Comparison of ENCODE assay signal across 10 cellular contexts in genomic region chr11:72723508-72723907, GRCh38. TPM values are rescaled to one million over a fixed set of nuclear protein-coding genes. Genes with fewer than 3 reads are reported as not detected.
DNase-seq lines count a peak whose midpoint lies in the region; ATAC-seq and TF ChIP-seq lines count a peak whose summit lies in the region.
"Had no signal": no experiment of that assay in that cellular context is flagged by ENCODE, and none has a peak within 500 bp of the region (broad histone marks: within the 10 kb centered on the region; RNA-seq: fewer than 3 reads in every experiment).

No MANE protein-coding gene starts in this region.

- TF ChIP-seq EP300 in upper lobe of left lung (IDR thresholded peaks at IDR 0.05), result peak in 1 of 4 donors; percentile 6

- no peaks in the 10 kb centered on the region for H3K27me3 Mint-ChIP-seq in activated T-helper 2 cell treated with anti-CD3 and anti-CD28 coated beads, Interferon-gamma antibody, Interleukin-2, Interleukin-4, amounts not matched to agents 10 μg/mL and 5 μg/mL and 100 μg/mL, durations not matched to agents 14 hours and 24 hours and 36 hours (ENCODE audit: low read depth)

- ATAC-seq in heart right ventricle (no peak), right lobe of liver (peak in 3 of 4 donors; percentile 0 to 6 (median 1)), upper lobe of left lung (ENCODE audit: low FRiP score in 2 of 2) (no peak), GM18870 (IDR thresholded peaks at IDR 0.05; ENCODE audit: unreplicated experiment) (no peak)

- no peaks in the 10 kb centered on the region for H3K36me3 ChIP-seq in right atrium auricular region
- peaks cover 0 to 37% (median 0%) of the 10 kb centered on the region in 9 donors for H3K36me3 ChIP-seq in heart right ventricle
- no peaks in the 10 kb centered on the region for H3K36me3 ChIP-seq in right lobe of liver
- peaks cover 4 to 17% (median 12%) of the 10 kb centered on the region in 4 donors for H3K36me3 ChIP-seq in upper lobe of left lung

- peaks cover 32% of the 10 kb centered on the region for H3K4me1 Mint-ChIP-seq in activated T-helper 2 cell treated with anti-CD3 and anti-CD28 coated beads, Interferon-gamma antibody, Interleukin-2, Interleukin-4, amounts not matched to agents 10 μg/mL and 5 μg/mL and 100 μg/mL, durations not matched to agents 14 hours and 24 hours and 36 hours (ENCODE audit: low read depth)

- TF ChIP-seq POLR2A in right lobe of liver (IDR thresholded peaks at IDR 0.05) (no peak), upper lobe of left lung (IDR thresholded peaks at IDR 0.05) (no peak)

- no peak overlapping the region for H3K4me3 Mint-ChIP-seq in activated T-helper 2 cell treated with anti-CD3 and anti-CD28 coated beads, Interferon-gamma antibody, Interleukin-2, Interleukin-4, amounts not matched to agents 10 μg/mL and 5 μg/mL and 100 μg/mL, durations not matched to agents 14 hours and 24 hours and 36 hours (ENCODE audit: low read depth)

- H3K4me3 ChIP-seq in right atrium auricular region, result no peak overlapping the region
- H3K4me3 ChIP-seq in heart right ventricle, result no peak overlapping the region
- H3K4me3 ChIP-seq in right lobe of liver, result no peak overlapping the region
- H3K4me3 ChIP-seq in upper lobe of left lung, result no peak overlapping the region
- H3K4me3 ChIP-seq: hepatocyte had no signal

- WGBS in heart right ventricle, 2 donors, result 77 to 84% methylated on average over 9 of the region's 9 CpGs
- WGBS in right lobe of liver (ENCODE audit: insufficient coverage, low coverage, low lambda C conversion rate, missing lambda C conversion rate), result 8% methylated on average over 5 of the region's 9 CpGs
- WGBS in upper lobe of left lung, 2 donors, result 65 to 70% methylated on average over 3 to 9 of the region's 9 CpGs

- intact Hi-C loops in heart right ventricle (cut with DNase I), result loop anchor here in 8 of 10 donors (2.0 to 10.0 kb wide), 9 partner anchors 61 to 561 kb away; partner anchors contain the start of genes STARD10 (in 2 of the 8) and ATG16L2 (in 1 of the 8)
- intact Hi-C loops in activated T-helper 2 cell treated with anti-CD3 and anti-CD28 coated beads, Interferon-gamma antibody, Interleukin-2, Interleukin-4, amounts not matched to agents 10 μg/mL and 5 μg/mL and 100 μg/mL, durations not matched to agents 14 hours and 24 hours and 36 hours (cut with micrococcal nuclease), result loop anchor here (10.0 kb wide), 1 partner anchor 421 kb away; the partner anchor contains the start of gene FCHSD2
- intact Hi-C loops in right lobe of liver (cut with DNase I), result loop anchor here in 1 of 2 donors (10.0 kb wide), 1 partner anchor 51 kb away; no protein-coding TSS in a partner anchor

- DNase-seq in right atrium auricular region (ENCODE audit: low spot score), result no peak
- no peak for DNase-seq in heart right ventricle
- DNase-seq in activated T-helper 2 cell treated with anti-CD3 and anti-CD28 coated beads, Interferon-gamma antibody, Interleukin-2, Interleukin-4, amounts not matched to agents 10 μg/mL and 5 μg/mL and 100 μg/mL, durations not matched to agents 14 hours and 24 hours and 36 hours (ENCODE audit: low spot score), result no peak
- DNase-seq in right lobe of liver, result no peak
- DNase-seq in upper lobe of left lung, result peak in 1 of 2 donors; percentile 76
- DNase-seq in hypothalamus (lab: John Stamatoyannopoulos, UW), result no peak
- no peak for DNase-seq in stimulated activated naive CD4-positive, alpha-beta T cell (lab: John Stamatoyannopoulos, UW)
- DNase-seq: SHP77 had no signal

- H3K9me3 ChIP-seq in right atrium auricular region (no peaks in the 10 kb centered on the region), heart right ventricle (no peaks in the 10 kb centered on the region), right lobe of liver (no peaks in the 10 kb centered on the region), upper lobe of left lung (no peaks in the 10 kb centered on the region)

- no peak for TF ChIP-seq CTCF in right atrium auricular region (IDR thresholded peaks at IDR 0.05)
- TF ChIP-seq CTCF in heart right ventricle (IDR thresholded peaks at IDR 0.05), result no peak
- no peak for TF ChIP-seq CTCF in right lobe of liver (IDR thresholded peaks at IDR 0.05)
- TF ChIP-seq CTCF in upper lobe of left lung (IDR thresholded peaks at IDR 0.05), result no peak

- H3K9me3 Mint-ChIP-seq in activated T-helper 2 cell treated with anti-CD3 and anti-CD28 coated beads, Interferon-gamma antibody, Interleukin-2, Interleukin-4, amounts not matched to agents 10 μg/mL and 5 μg/mL and 100 μg/mL, durations not matched to agents 14 hours and 24 hours and 36 hours, result no peaks in the 10 kb centered on the region

- H3K4me1 ChIP-seq in right atrium auricular region (peaks cover 3 to 62% of the 10 kb centered on the region in 2 donors), heart right ventricle (peaks cover 20 to 80% (median 49%) of the 10 kb centered on the region in 9 donors), right lobe of liver (peaks cover 0 to 48% (median 23%) of the 10 kb centered on the region in 4 donors), upper lobe of left lung (peaks cover 54 to 86% (median 72%) of the 10 kb centered on the region in 4 donors)

- peaks cover 21% of the 10 kb centered on the region for H3K36me3 Mint-ChIP-seq in activated T-helper 2 cell treated with anti-CD3 and anti-CD28 coated beads, Interferon-gamma antibody, Interleukin-2, Interleukin-4, amounts not matched to agents 10 μg/mL and 5 μg/mL and 100 μg/mL, durations not matched to agents 14 hours and 24 hours and 36 hours (ENCODE audit: low read depth)

- peak overlapping the region; percentile 64 for H3K27ac Mint-ChIP-seq in activated T-helper 2 cell treated with anti-CD3 and anti-CD28 coated beads, Interferon-gamma antibody, Interleukin-2, Interleukin-4, amounts not matched to agents 10 μg/mL and 5 μg/mL and 100 μg/mL, durations not matched to agents 14 hours and 24 hours and 36 hours

- H3K27ac ChIP-seq in right atrium auricular region (peak overlapping the region; percentile 92 to 94), heart right ventricle (peak overlapping the region in 2 of 10 donors; percentile 93 to 99), right lobe of liver (peak overlapping the region in 2 of 3 donors; percentile 74 to 93), upper lobe of left lung (peak overlapping the region; percentile 82 to 91 (median 90))

- H3K27me3 ChIP-seq in right atrium auricular region (no peaks in the 10 kb centered on the region), heart right ventricle (no peaks in the 10 kb centered on the region), right lobe of liver (no peaks in the 10 kb centered on the region), upper lobe of left lung (no peaks in the 10 kb centered on the region)
- H3K27me3 ChIP-seq: hepatocyte had no signal

RNA-seq across cellular contexts. Expression of gene ARAP1, which starts 28.7 kb away (rescaled TPM):
- total RNA-seq in right atrium auricular region (10 to 100 TPM; 74.0 to 83.8 TPM), heart right ventricle (10 to 100 TPM; 30.4 to 68.3 (median 40.8) TPM), right lobe of liver (10 to 100 TPM; 32.9 to 76.7 (median 41.2) TPM), upper lobe of left lung (1,000 to 10,000 TPM in 1 of 6 donors, 100 to 1,000 TPM in 5; 217 to 1,154 (median 269) TPM)
- 10 to 100 TPM; 35.8 to 58.7 TPM for polyA plus RNA-seq in heart right ventricle
- total RNA-seq in activated T-helper 2 cell treated with anti-CD3 and anti-CD28 coated beads, Interferon-gamma antibody, Interleukin-2, Interleukin-4, amounts not matched to agents 10 μg/mL and 5 μg/mL and 100 μg/mL, durations not matched to agents 14 hours and 24 hours and 36 hours, result 95.2 and 96.2 TPM in 2 replicates

RNA-seq across cellular contexts. Expression of gene PDE2A, which starts 49.3 kb away (rescaled TPM):
- total RNA-seq in right atrium auricular region, result 10 to 100 TPM; 23.1 to 34.2 TPM
- total RNA-seq in heart right ventricle, result 10 to 100 TPM; 10.4 to 44.4 (median 30.2) TPM
- polyA plus RNA-seq in heart right ventricle, result 10 to 100 TPM; 28.4 to 47.6 TPM
- total RNA-seq in activated T-helper 2 cell treated with anti-CD3 and anti-CD28 coated beads, Interferon-gamma antibody, Interleukin-2, Interleukin-4, amounts not matched to agents 10 μg/mL and 5 μg/mL and 100 μg/mL, durations not matched to agents 14 hours and 24 hours and 36 hours, result 0.44 and 0.62 TPM in 2 replicates
- 10 to 100 TPM; 11.2 to 46.3 (median 22.8) TPM for total RNA-seq in right lobe of liver
- 10 to 100 TPM in 4 of 6 donors, 1 to 10 TPM in 2; 4.7 to 46.1 (median 16.7) TPM for total RNA-seq in upper lobe of left lung

Comparison
In these comparisons a context has a peak if more than half of its experiments do, and no peak if none do; other contexts are left out.
1. ATAC-seq: peak in right lobe of liver (3 of 4); none in heart right ventricle (0 of 8), upper lobe of left lung (0 of 2) and GM18870 (single experiment).